In the genomic region with DNA sequence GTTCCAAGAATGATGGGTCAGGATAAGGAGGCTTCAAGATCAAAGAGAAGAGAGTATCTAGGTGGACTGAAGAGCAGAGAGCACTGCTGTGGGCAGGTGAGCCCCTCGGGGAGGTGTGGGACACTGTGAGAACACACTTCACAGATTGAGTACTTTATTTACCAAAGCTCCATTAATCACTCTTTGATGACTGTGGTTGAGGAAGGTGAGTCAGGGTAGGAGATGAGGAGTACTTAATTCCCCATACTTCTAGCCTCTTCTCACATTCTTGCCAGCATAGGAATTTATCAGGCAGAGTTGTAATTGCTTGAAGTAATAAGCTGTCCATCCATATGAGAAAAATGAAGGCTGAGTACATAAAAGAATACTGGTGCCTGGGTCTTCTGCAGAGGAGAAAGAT, we compare ENCODE assay signal across 34 cellular contexts.
"Had no signal": no experiment of that assay in that cellular context is flagged by ENCODE, and none has a peak within 500 bp of the region (broad histone marks: within the 10 kb centered on the region; RNA-seq: fewer than 3 reads in every experiment).

No MANE protein-coding gene starts in this region.

- H3K4me1 Mint-ChIP-seq: activated naive CD8-positive, alpha-beta T cell treated with anti-CD3 and anti-CD28 coated beads for 36 hours; mesothelial cell of epicardium; naive B cell; nephron progenitor cell; stimulated activated effector memory CD8-positive, alpha-beta T cell treated with anti-CD3 and anti-CD28 coated beads, Interleukin-12 subunit alpha, Interleukin-12 subunit beta, amount 100 ng/mL, for 72 hours had no signal

- H3K4me2 ChIP-seq: hepatocyte had no signal

- H3K9me3 Mint-ChIP-seq: activated T-helper 1 cell treated with anti-CD3 and anti-CD28 coated beads, Interleukin-12 subunit alpha, Interleukin-12 subunit beta, Interleukin-2, Interleukin-4 antibody, amounts not matched to agents 30 ng/mL and 10 ng/mL and 1 ng/mL, durations not matched to agents 14 hours and 24 hours and 36 hours; mesothelial cell of epicardium; nephron progenitor cell; stimulated activated naive CD8-positive, alpha-beta T cell treated with anti-CD3 and anti-CD28 coated beads, Interleukin-15, Interleukin-2, amounts not matched to agents 100 ng/mL and 50 ng/mL, for 24 hours had no signal

- H3K79me2 ChIP-seq: hepatocyte had no signal

- H3K36me3 Mint-ChIP-seq: activated naive CD8-positive, alpha-beta T cell treated with anti-CD3 and anti-CD28 coated beads for 36 hours; mesothelial cell of epicardium; naive B cell; stimulated activated effector memory CD8-positive, alpha-beta T cell treated with anti-CD3 and anti-CD28 coated beads, Interleukin-12 subunit alpha, Interleukin-12 subunit beta, amount 100 ng/mL, for 72 hours had no signal

- H3K27ac Mint-ChIP-seq: activated naive CD4-positive, alpha-beta T cell treated with anti-CD3 and anti-CD28 coated beads for 36 hours; activated naive CD8-positive, alpha-beta T cell treated with anti-CD3 and anti-CD28 coated beads for 36 hours; activated T-helper 1 cell treated with anti-CD3 and anti-CD28 coated beads, Interleukin-12 subunit alpha, Interleukin-12 subunit beta, Interleukin-2, Interleukin-4 antibody, amounts not matched to agents 30 ng/mL and 10 ng/mL and 1 ng/mL, durations not matched to agents 14 hours and 24 hours and 36 hours; mesothelial cell of epicardium; naive B cell; nephron progenitor cell; progenitor cell of endocrine pancreas; stimulated activated effector memory CD8-positive, alpha-beta T cell treated with anti-CD3 and anti-CD28 coated beads, Interleukin-12 subunit alpha, Interleukin-12 subunit beta, amount 100 ng/mL, for 72 hours; stimulated activated naive CD8-positive, alpha-beta T cell treated with anti-CD3 and anti-CD28 coated beads, Interleukin-15, Interleukin-2, amounts not matched to agents 100 ng/mL and 50 ng/mL, for 24 hours had no signal

- H3K4me3 ChIP-seq: adrenal gland, ascending aorta, gastrocnemius medialis, hepatocyte, skin epidermis, thoracic aorta, uterus had no signal

- DNase-seq: activated CD4-positive, alpha-beta T cell treated with anti-CD3 and anti-CD28 coated beads for 48 hours; activated CD4-positive, alpha-beta T cell treated with anti-CD3 and anti-CD28 coated beads, Interleukin-2, amount 50 U/mL, for 48 hours; activated CD8-positive, alpha-beta memory T cell treated with anti-CD3 and anti-CD28 coated beads, Interleukin-2, amount 50 U/mL, for 4 hours; activated effector memory CD4-positive, alpha-beta T cell treated with anti-CD3 and anti-CD28 coated beads, Interleukin-2, amount 50 U/mL, for 16 hours; activated naive CD4-positive, alpha-beta T cell treated with anti-CD3 and anti-CD28 coated beads for 36 hours; activated naive CD8-positive, alpha-beta T cell treated with anti-CD3 and anti-CD28 coated beads for 36 hours; activated T-cell treated with anti-CD3 and anti-CD28 coated beads, Interleukin-2, amount 50 U/mL, for 1 hour; adrenal gland; brain microvascular endothelial cell; caudate nucleus; cortex of kidney; gastrocnemius medialis; islet precursor cell; left colon; naive B cell; nephron progenitor cell; retina; stimulated activated CD4-positive, alpha-beta T cell treated with anti-CD3 and anti-CD28 coated beads, Interleukin-12 subunit alpha, Interleukin-12 subunit beta, amount 100 ng/mL, for 4 hours; stimulated activated CD4-positive, alpha-beta T cell treated with anti-CD3 and anti-CD28 coated beads, Interleukin-4, amount 100 ng/mL, for 24 hours; T1000; trophoblast cell; uterus; WERI-Rb-1 had no signal

- H3K9me3 ChIP-seq: adrenal gland, ascending aorta, gastrocnemius medialis, neutrophil, thoracic aorta, uterus had no signal

- H3K27me3 Mint-ChIP-seq: activated naive CD8-positive, alpha-beta T cell treated with anti-CD3 and anti-CD28 coated beads for 36 hours; naive B cell; progenitor cell of endocrine pancreas; stimulated activated naive CD8-positive, alpha-beta T cell treated with anti-CD3 and anti-CD28 coated beads, Interleukin-15, Interleukin-2, amounts not matched to agents 100 ng/mL and 50 ng/mL, for 24 hours had no signal

- H3K27me3 ChIP-seq: adrenal gland, ascending aorta, brain microvascular endothelial cell, gastrocnemius medialis, hepatocyte, neutrophil, uterus had no signal

- H2AFZ ChIP-seq: hepatocyte had no signal

- H3K4me1 ChIP-seq: adrenal gland, ascending aorta, gastrocnemius medialis, uterus had no signal

- H3K27ac ChIP-seq: adrenal gland, ascending aorta, brain microvascular endothelial cell, epithelial cell of prostate, gastrocnemius medialis, hepatocyte, neutrophil, skin epidermis, thoracic aorta, uterus, WERI-Rb-1 had no signal

- H3K36me3 ChIP-seq: adrenal gland, ascending aorta, brain microvascular endothelial cell, gastrocnemius medialis, neutrophil, thoracic aorta, uterus, WERI-Rb-1 had no signal

- H3K4me3 Mint-ChIP-seq: activated naive CD4-positive, alpha-beta T cell treated with anti-CD3 and anti-CD28 coated beads for 36 hours; activated naive CD8-positive, alpha-beta T cell treated with anti-CD3 and anti-CD28 coated beads for 36 hours; activated T-helper 1 cell treated with anti-CD3 and anti-CD28 coated beads, Interleukin-12 subunit alpha, Interleukin-12 subunit beta, Interleukin-2, Interleukin-4 antibody, amounts not matched to agents 30 ng/mL and 10 ng/mL and 1 ng/mL, durations not matched to agents 14 hours and 24 hours and 36 hours; mesothelial cell of epicardium; naive B cell; nephron progenitor cell; stimulated activated effector memory CD8-positive, alpha-beta T cell treated with anti-CD3 and anti-CD28 coated beads, Interleukin-12 subunit alpha, Interleukin-12 subunit beta, amount 100 ng/mL, for 72 hours; stimulated activated naive CD8-positive, alpha-beta T cell treated with anti-CD3 and anti-CD28 coated beads, Interleukin-15, Interleukin-2, amounts not matched to agents 100 ng/mL and 50 ng/mL, for 24 hours had no signal
